ENCODE assay signal across 8 cellular contexts in the genomic region with DNA sequence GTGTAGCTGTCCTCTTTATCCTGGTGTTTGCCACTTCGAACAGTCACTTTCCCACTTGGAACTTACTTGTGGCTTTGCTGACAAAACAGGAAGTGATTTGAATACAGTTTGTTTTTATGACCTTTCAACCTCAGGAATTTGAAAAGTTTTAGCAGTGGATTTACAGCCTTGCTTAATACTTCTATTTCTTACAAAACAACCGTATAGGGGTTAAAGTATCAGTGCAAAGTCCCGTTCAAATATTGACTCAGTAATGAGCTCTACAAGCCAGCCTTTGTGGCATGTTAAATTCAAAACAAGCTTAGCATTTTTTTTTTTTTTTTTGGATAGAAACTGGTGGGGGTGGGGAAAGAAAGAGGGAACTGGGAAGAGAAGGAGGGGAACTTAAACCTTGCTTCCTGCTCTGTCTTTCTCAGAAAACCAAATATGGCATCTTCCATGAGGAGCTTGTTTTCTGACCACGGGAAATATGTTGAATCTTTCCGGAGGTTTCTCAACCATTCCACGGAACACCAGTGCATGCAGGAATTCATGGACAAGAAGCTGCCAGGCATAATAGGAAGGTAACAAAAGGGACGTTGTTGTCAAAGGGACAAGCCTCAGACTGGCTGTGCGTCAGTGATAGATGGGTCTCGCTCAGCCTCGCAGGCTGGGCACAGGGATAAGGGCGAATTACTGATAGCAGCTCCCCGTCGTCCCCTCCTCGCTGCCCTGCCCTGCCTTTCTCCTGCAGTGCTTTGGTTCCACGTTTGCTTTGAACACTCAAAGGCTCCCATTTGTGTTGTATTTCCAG. TPM values are rescaled to one million over a fixed set of nuclear protein-coding genes. Genes with fewer than 3 reads are reported as not detected.
DNase-seq lines count a peak whose midpoint lies in the region; ATAC-seq and TF ChIP-seq lines count a peak whose summit lies in the region.

A gene (plus strand): TSS at position 408 of the 793 bp plus-strand sequence. CDS start 19 bp downstream, at position 427.

- H3K4me3 ChIP-seq in fibroblast of lung (replicated peaks in 1 of 4; ENCODE audit: control extremely low read depth in 1 of 4, insufficient read depth in 1 of 4, low read depth in 3 of 4, low read length in 4 of 4) (peak within 1 kb of the TSS; percentile 71 to 89 (median 74)), muscle layer of duodenum (ENCODE audit: low read depth in 1 of 2, low read length in 2 of 2) (peak within 1 kb of the TSS; percentile 65 to 89)

- H3K36me3 ChIP-seq in fibroblast of lung (ENCODE audit: control insufficient read depth, insufficient read depth, low read length) (no peaks in the 10 kb centered on the region), muscle layer of duodenum (ENCODE audit: control insufficient read depth in 1 of 2, insufficient read depth in 2 of 2, low read length in 2 of 2) (peaks cover 0 to 3% of the 10 kb centered on the region in 2 donors)

- peaks cover 5% of the 10 kb centered on the region for H3K4me1 ChIP-seq in fibroblast of lung (ENCODE audit: control insufficient read depth, extremely low read depth, insufficient read depth, low read length)
- H3K4me1 ChIP-seq in muscle layer of duodenum (ENCODE audit: control insufficient read depth in 1 of 2, insufficient read depth in 2 of 2, low read length in 2 of 2), result peaks cover 4 to 9% of the 10 kb centered on the region in 2 donors

- no peaks in the 10 kb centered on the region for H3K9me3 ChIP-seq in fibroblast of lung (ENCODE audit: control insufficient read depth, insufficient read depth, low read depth, low read length)
- H3K9me3 ChIP-seq in muscle layer of duodenum (ENCODE audit: control insufficient read depth in 1 of 2, low read length in 2 of 2), result no peaks in the 10 kb centered on the region

- ATAC-seq in GM19463 (IDR thresholded peaks at IDR 0.05; ENCODE audit: unreplicated experiment) (peak; percentile 54), GM19351 (IDR thresholded peaks at IDR 0.05; ENCODE audit: unreplicated experiment) (no peak)
- ATAC-seq in activated naive CD4-positive, alpha-beta T cell treated with anti-CD3 and anti-CD28 coated beads, Interleukin-2, amount 50 U/mL, for 72 hours, result no peak

- no peak within 1 kb of the TSS for H3K27ac Mint-ChIP-seq in activated naive CD4-positive, alpha-beta T cell treated with anti-CD3 and anti-CD28 coated beads, Interleukin-2, amount 50 U/mL, for 72 hours

- H3K36me3 Mint-ChIP-seq in activated naive CD4-positive, alpha-beta T cell treated with anti-CD3 and anti-CD28 coated beads, Interleukin-2, amount 50 U/mL, for 72 hours, result no peaks in the 10 kb centered on the region

- no peak for TF ChIP-seq CTCF in fibroblast of lung (conservative IDR thresholded peaks at IDR 0.05 in 1 of 2, IDR thresholded peaks at IDR 0.05 in 1 of 2; ENCODE audit: low read depth in 1 of 2, low read length in 2 of 2)

- H3K9ac ChIP-seq in fibroblast of lung (ENCODE audit: insufficient read depth, low read length), result peak within 1 kb of the TSS; percentile 58

- H3K9me3 Mint-ChIP-seq in activated naive CD4-positive, alpha-beta T cell treated with anti-CD3 and anti-CD28 coated beads, Interleukin-2, amount 50 U/mL, for 72 hours, result peaks cover 4 to 13% of the 10 kb centered on the region in 2 donors

- DNase-seq in SK-N-DZ (ENCODE audit: low spot score), result peak; percentile 87
- peak; percentile 64 to 86 for DNase-seq in fibroblast of lung (ENCODE audit: low read depth in 2 of 2)
- DNase-seq in RPMI8226, result no peak
- DNase-seq in activated CD4-positive, CD25-positive, alpha-beta regulatory T cell treated with anti-CD3 and anti-CD28 coated beads, Interleukin-2, amount 50 U/mL, for 72 hours, result no peak
- DNase-seq in activated naive CD4-positive, alpha-beta T cell treated with anti-CD3 and anti-CD28 coated beads, Interleukin-2, amount 50 U/mL, for 72 hours (ENCODE audit: low spot score in 2 of 2), result no peak

- H3K27ac ChIP-seq in fibroblast of lung (ENCODE audit: insufficient read depth, low read length) (peak within 1 kb of the TSS; percentile 77), muscle layer of duodenum (ENCODE audit: low read length) (peak within 1 kb of the TSS; percentile 91)

- H4K20me1 ChIP-seq in fibroblast of lung (ENCODE audit: control insufficient read depth, extremely low read depth, insufficient read depth, low read length), result no peaks in the 10 kb centered on the region

- peak within 1 kb of the TSS; percentile 99 for H2AFZ ChIP-seq in fibroblast of lung (ENCODE audit: low read length)

- H3K4me2 ChIP-seq in fibroblast of lung (ENCODE audit: extremely low read depth, insufficient read depth, low read length), result peak within 1 kb of the TSS; percentile 93

- H3K79me2 ChIP-seq in fibroblast of lung (ENCODE audit: control insufficient read depth, insufficient read depth, low read length), result no peaks in the 10 kb centered on the region

- H3K27me3 ChIP-seq in fibroblast of lung (ENCODE audit: control insufficient read depth, insufficient read depth, low read length) (no peaks in the 10 kb centered on the region), muscle layer of duodenum (ENCODE audit: low read depth, low read length) (no peaks in the 10 kb centered on the region)

RNA-seq across cellular contexts. Expression of the gene that starts here (rescaled TPM):
- polyA plus RNA-seq in SK-N-DZ (2014; cell fraction: cytosol; rRNA removed), result 1.9 and 4.4 TPM in 2 replicates
- 0.19 and 2.9 TPM in 2 replicates for polyA plus RNA-seq in SK-N-DZ (2014; cell fraction: nucleus; rRNA removed)
- 139 and 163 TPM in 2 replicates for total RNA-seq in fibroblast of lung
- 33.7 and 45.9 TPM in 2 replicates for polyA plus RNA-seq in fibroblast of lung
- 30.0 and 36.3 TPM in 2 replicates for polyA plus RNA-seq in fibroblast of lung (2012)
- polyA minus RNA-seq in fibroblast of lung (ENCODE audit: low replicate concordance), result 0.44 and 4.3 TPM in 2 replicates
- total RNA-seq in activated naive CD4-positive, alpha-beta T cell treated with anti-CD3 and anti-CD28 coated beads, Interleukin-2, amount 50 U/mL, for 72 hours, result not detected

Comparison
In these comparisons a context has a peak if more than half of its experiments do, and no peak if none do; other contexts are left out.
1. RNA of the gene that starts here (total RNA-seq): 139 to 163 TPM in fibroblast of lung; not detected in activated naive CD4-positive, alpha-beta T cell treated with anti-CD3 and anti-CD28 coated beads, Interleukin-2, amount 50 U/mL, for 72 hours; every median in the first group is over 100 times any median in the second.
2. DNase-seq: peak in SK-N-DZ (single experiment) and fibroblast of lung (2 of 2); none in RPMI8226 (single experiment), activated CD4-positive, CD25-positive, alpha-beta regulatory T cell treated with anti-CD3 and anti-CD28 coated beads, Interleukin-2, amount 50 U/mL, for 72 hours (single experiment) and activated naive CD4-positive, alpha-beta T cell treated with anti-CD3 and anti-CD28 coated beads, Interleukin-2, amount 50 U/mL, for 72 hours (0 of 2).